21 cellular contexts compared by ENCODE assay signal in genomic region chr12:132291402-132292175, GRCh38. TPM values are rescaled to one million over a fixed set of nuclear protein-coding genes. Genes with fewer than 3 reads are reported as not detected.
"Had no signal": no experiment of that assay in that cellular context is flagged by ENCODE, and none has a peak within 500 bp of the region (broad histone marks: within the 10 kb centered on the region; RNA-seq: fewer than 3 reads in every experiment).

No MANE protein-coding gene starts in this region.

- H3K27ac ChIP-seq: adrenal gland, cardiac muscle cell, parathyroid adenoma, spleen, tibial artery, WERI-Rb-1 had no signal

- FAIRE-seq: endometrium, frontal cortex had no signal

- H3K4me3 ChIP-seq: adrenal gland, cardiac muscle cell, spleen, tibial artery had no signal

- H3K9ac ChIP-seq: parathyroid adenoma had no signal

- H3K36me3 Mint-ChIP-seq: naive thymus-derived CD8-positive, alpha-beta T cell had no signal

- ATAC-seq: activated T-helper 17 cell treated with anti-CD3 and anti-CD28 coated beads, Interleukin-2, amount 50 U/mL, for 72 hours; naive thymus-derived CD8-positive, alpha-beta T cell had no signal

- H3K4me1 Mint-ChIP-seq: activated T-helper 17 cell treated with anti-CD3 and anti-CD28 coated beads, Interleukin-2, amount 50 U/mL, for 72 hours; naive thymus-derived CD8-positive, alpha-beta T cell had no signal

- H2AFZ ChIP-seq: parathyroid adenoma had no signal

- H3K27ac Mint-ChIP-seq: activated T-helper 17 cell treated with anti-CD3 and anti-CD28 coated beads, Interleukin-2, amount 50 U/mL, for 72 hours; T-helper 1 cell treated with Interleukin-12 subunit alpha and Interleukin-12 subunit beta and Interleukin-4 antibody, amounts not matched to agents 30 μg/mL and 1 μg/mL, for 36 hours had no signal

- H3K9me3 Mint-ChIP-seq: activated T-helper 17 cell treated with anti-CD3 and anti-CD28 coated beads, Interleukin-2, amount 50 U/mL, for 72 hours had no signal

- H3K36me3 ChIP-seq: adrenal gland, cardiac muscle cell, spleen, tibial artery, WERI-Rb-1 had no signal

- DNase-seq: activated CD4-positive, alpha-beta T cell treated with anti-CD3 and anti-CD28 coated beads, Interleukin-2, amount 50 U/mL, for 4 hours; activated naive CD4-positive, alpha-beta T cell; activated T-cell treated with anti-CD3 and anti-CD28 coated beads for 4 hours; adrenal gland; cortex of kidney; kidney glomerular epithelial cell; stimulated activated CD4-positive, alpha-beta T cell treated with anti-CD3 and anti-CD28 coated beads, Interleukin-4, amount 100 ng/mL, for 4 hours; stimulated activated naive CD4-positive, alpha-beta T cell treated with Interleukin-2 at 50 U/mL for 16 hours; tibial artery; WERI-Rb-1 had no signal

- H3K79me2 ChIP-seq: parathyroid adenoma had no signal

- H3K4me1 ChIP-seq: adrenal gland had no signal

- H3K9me3 ChIP-seq: adrenal gland, spleen, tibial artery had no signal

- H3K4me3 Mint-ChIP-seq: activated T-helper 17 cell treated with anti-CD3 and anti-CD28 coated beads, Interleukin-2, amount 50 U/mL, for 72 hours; T-helper 1 cell treated with Interleukin-12 subunit alpha and Interleukin-12 subunit beta and Interleukin-4 antibody, amounts not matched to agents 30 μg/mL and 1 μg/mL, for 36 hours had no signal

RNA-seq across cellular contexts. Expression of gene GALNT9, which starts 37.8 kb away (rescaled TPM):
- total RNA-seq: mesenteric fat pad; naive thymus-derived CD8-positive, alpha-beta T cell; subcutaneous adipose tissue had no signal
- polyA plus RNA-seq: esophagus; naive thymus-derived CD8-positive, alpha-beta T cell had no signal
